Comparison of ENCODE assay signal across 2 cellular contexts in the genomic region with DNA sequence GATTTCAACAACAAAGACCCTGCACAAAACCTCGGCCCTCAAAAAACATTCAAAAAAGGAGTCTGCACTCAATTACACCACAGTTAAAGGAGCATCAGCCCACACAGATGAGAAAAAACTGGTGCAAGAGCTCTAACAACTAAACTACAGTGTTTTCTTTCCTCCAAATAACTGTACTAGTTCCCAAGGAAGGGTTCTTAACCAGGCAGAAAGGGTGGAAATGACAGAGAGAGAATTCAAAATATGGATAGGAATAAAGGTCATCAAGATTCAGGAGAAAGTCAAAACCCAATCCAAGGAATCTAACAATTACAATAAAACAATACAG.
TF ChIP-seq lines count a peak whose summit lies in the region.

No MANE protein-coding gene starts in this region.

TF ChIP-seq in GM23338, 12 proteins besides CTCF, POLR2A, EP300 and RAD21 (continued from another document):
- no peak for TF ChIP-seq JUNB (IDR thresholded peaks at IDR 0.05; ENCODE audit: unreplicated experiment)
- TF ChIP-seq ZNF114 (CRISPR knock-in tag; IDR thresholded peaks at IDR 0.05): no peak
- TF ChIP-seq, protein P1, sequence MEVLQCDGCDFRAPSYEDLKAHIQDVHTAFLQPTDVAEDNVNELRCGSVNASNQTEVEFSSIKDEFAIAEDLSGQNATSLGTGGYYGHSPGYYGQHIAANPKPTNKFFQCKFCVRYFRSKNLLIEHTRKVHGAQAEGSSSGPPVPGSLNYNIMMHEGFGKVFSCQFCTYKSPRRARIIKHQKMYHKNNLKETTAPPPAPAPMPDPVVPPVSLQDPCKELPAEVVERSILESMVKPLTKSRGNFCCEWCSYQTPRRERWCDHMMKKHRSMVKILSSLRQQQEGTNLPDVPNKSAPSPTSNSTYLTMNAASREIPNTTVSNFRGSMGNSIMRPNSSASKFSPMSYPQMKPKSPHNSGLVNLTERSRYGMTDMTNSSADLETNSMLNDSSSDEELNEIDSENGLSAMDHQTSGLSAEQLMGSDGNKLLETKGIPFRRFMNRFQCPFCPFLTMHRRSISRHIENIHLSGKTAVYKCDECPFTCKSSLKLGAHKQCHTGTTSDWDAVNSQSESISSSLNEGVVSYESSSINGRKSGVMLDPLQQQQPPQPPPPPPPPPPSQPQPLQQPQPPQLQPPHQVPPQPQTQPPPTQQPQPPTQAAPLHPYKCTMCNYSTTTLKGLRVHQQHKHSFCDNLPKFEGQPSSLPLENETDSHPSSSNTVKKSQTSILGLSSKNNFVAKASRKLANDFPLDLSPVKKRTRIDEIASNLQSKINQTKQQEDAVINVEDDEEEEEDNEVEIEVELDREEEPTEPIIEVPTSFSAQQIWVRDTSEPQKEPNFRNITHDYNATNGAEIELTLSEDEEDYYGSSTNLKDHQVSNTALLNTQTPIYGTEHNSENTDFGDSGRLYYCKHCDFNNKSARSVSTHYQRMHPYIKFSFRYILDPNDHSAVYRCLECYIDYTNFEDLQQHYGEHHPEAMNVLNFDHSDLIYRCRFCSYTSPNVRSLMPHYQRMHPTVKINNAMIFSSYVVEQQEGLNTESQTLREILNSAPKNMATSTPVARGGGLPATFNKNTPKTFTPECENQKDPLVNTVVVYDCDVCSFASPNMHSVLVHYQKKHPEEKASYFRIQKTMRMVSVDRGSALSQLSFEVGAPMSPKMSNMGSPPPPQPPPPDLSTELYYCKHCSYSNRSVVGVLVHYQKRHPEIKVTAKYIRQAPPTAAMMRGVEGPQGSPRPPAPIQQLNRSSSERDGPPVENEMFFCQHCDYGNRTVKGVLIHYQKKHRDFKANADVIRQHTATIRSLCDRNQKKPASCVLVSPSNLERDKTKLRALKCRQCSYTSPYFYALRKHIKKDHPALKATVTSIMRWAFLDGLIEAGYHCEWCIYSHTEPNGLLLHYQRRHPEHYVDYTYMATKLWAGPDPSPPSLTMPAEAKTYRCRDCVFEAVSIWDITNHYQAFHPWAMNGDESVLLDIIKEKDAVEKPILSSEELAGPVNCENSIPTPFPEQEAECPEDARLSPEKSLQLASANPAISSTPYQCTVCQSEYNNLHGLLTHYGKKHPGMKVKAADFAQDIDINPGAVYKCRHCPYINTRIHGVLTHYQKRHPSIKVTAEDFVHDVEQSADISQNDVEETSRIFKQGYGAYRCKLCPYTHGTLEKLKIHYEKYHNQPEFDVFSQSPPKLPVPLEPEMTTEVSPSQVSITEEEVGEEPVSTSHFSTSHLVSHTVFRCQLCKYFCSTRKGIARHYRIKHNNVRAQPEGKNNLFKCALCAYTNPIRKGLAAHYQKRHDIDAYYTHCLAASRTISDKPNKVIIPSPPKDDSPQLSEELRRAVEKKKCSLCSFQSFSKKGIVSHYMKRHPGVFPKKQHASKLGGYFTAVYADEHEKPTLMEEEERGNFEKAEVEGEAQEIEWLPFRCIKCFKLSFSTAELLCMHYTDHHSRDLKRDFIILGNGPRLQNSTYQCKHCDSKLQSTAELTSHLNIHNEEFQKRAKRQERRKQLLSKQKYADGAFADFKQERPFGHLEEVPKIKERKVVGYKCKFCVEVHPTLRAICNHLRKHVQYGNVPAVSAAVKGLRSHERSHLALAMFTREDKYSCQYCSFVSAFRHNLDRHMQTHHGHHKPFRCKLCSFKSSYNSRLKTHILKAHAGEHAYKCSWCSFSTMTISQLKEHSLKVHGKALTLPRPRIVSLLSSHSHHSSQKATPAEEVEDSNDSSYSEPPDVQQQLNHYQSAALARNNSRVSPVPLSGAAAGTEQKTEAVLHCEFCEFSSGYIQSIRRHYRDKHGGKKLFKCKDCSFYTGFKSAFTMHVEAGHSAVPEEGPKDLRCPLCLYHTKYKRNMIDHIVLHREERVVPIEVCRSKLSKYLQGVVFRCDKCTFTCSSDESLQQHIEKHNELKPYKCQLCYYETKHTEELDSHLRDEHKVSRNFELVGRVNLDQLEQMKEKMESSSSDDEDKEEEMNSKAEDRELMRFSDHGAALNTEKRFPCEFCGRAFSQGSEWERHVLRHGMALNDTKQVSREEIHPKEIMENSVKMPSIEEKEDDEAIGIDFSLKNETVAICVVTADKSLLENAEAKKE (CRISPR knock-in tag; IDR thresholded peaks at IDR 0.05): no peak
- TF ChIP-seq EZH2 (IDR thresholded peaks at IDR 0.05; ENCODE audit: low read depth, unreplicated experiment): no peak
- TF ChIP-seq, protein P2, sequence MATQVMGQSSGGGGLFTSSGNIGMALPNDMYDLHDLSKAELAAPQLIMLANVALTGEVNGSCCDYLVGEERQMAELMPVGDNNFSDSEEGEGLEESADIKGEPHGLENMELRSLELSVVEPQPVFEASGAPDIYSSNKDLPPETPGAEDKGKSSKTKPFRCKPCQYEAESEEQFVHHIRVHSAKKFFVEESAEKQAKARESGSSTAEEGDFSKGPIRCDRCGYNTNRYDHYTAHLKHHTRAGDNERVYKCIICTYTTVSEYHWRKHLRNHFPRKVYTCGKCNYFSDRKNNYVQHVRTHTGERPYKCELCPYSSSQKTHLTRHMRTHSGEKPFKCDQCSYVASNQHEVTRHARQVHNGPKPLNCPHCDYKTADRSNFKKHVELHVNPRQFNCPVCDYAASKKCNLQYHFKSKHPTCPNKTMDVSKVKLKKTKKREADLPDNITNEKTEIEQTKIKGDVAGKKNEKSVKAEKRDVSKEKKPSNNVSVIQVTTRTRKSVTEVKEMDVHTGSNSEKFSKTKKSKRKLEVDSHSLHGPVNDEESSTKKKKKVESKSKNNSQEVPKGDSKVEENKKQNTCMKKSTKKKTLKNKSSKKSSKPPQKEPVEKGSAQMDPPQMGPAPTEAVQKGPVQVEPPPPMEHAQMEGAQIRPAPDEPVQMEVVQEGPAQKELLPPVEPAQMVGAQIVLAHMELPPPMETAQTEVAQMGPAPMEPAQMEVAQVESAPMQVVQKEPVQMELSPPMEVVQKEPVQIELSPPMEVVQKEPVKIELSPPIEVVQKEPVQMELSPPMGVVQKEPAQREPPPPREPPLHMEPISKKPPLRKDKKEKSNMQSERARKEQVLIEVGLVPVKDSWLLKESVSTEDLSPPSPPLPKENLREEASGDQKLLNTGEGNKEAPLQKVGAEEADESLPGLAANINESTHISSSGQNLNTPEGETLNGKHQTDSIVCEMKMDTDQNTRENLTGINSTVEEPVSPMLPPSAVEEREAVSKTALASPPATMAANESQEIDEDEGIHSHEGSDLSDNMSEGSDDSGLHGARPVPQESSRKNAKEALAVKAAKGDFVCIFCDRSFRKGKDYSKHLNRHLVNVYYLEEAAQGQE (IDR thresholded peaks at IDR 0.05; ENCODE audit: unreplicated experiment): no peak
- no peak for TF ChIP-seq ZNF331 (CRISPR knock-in tag; IDR thresholded peaks at IDR 0.05; ENCODE audit: low read depth)
- TF ChIP-seq, protein P3, sequence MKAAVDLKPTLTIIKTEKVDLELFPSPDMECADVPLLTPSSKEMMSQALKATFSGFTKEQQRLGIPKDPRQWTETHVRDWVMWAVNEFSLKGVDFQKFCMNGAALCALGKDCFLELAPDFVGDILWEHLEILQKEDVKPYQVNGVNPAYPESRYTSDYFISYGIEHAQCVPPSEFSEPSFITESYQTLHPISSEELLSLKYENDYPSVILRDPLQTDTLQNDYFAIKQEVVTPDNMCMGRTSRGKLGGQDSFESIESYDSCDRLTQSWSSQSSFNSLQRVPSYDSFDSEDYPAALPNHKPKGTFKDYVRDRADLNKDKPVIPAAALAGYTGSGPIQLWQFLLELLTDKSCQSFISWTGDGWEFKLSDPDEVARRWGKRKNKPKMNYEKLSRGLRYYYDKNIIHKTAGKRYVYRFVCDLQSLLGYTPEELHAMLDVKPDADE (IDR thresholded peaks at IDR 0.05): no peak
- TF ChIP-seq EZH2phosphoT487 (IDR thresholded peaks at IDR 0.05; ENCODE audit: unreplicated experiment): no peak

TF ChIP-seq in endothelial cell of umbilical vein, 7 proteins besides CTCF, POLR2A, EP300 and RAD21 (continued from another document):
- TF ChIP-seq FOS (IDR thresholded peaks at IDR 0.05; ENCODE audit: borderline replicate concordance, insufficient read depth, low read length) (no peak), EZH2 (IDR thresholded peaks at IDR 0.05; ENCODE audit: borderline replicate concordance, low read depth, low read length, severe bottlenecking) (no peak), MYC (IDR thresholded peaks at IDR 0.05; ENCODE audit: low read depth, low read length) (no peak), JUN (IDR thresholded peaks at IDR 0.05; ENCODE audit: borderline replicate concordance, insufficient read depth, insufficient read length, low read depth) (no peak), POLR2AphosphoS5 (IDR thresholded peaks at IDR 0.05; ENCODE audit: insufficient read depth, low read depth, low read length) (no peak)
- TF ChIP-seq, protein P4, sequence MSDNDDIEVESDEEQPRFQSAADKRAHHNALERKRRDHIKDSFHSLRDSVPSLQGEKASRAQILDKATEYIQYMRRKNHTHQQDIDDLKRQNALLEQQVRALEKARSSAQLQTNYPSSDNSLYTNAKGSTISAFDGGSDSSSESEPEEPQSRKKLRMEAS (IDR thresholded peaks at IDR 0.05; ENCODE audit: insufficient read depth, insufficient read length): no peak
